In genomic region chr21:29822064-29822463, GRCh38 we compare ENCODE assay signal across 29 cellular contexts.
DNase-seq lines count a peak whose midpoint lies in the region; ATAC-seq, FAIRE-seq and TF ChIP-seq lines count a peak whose summit lies in the region.
"Had no signal": no experiment of that assay in that cellular context is flagged by ENCODE, and none has a peak within 500 bp of the region (broad histone marks: within the 10 kb centered on the region; RNA-seq: fewer than 3 reads in every experiment).

No MANE protein-coding gene starts in this region.

- TF ChIP-seq EP300 in K562 (IDR thresholded peaks at IDR 0.05; ENCODE audit: low read length), result no peak

- H3K79me2 ChIP-seq in K562 (ENCODE audit: control insufficient read depth, insufficient read depth, low read length), result no peaks in the 10 kb centered on the region

- no TSS peak for BruUV-seq in K562 (replicated peaks; lab: Mats Ljungman, UMichigan)

- peak; percentile 11 for FAIRE-seq in K562 (lab: Jason Lieb, UNC)
- FAIRE-seq: A204.1, A549, D721Med had no signal

- H3K27ac ChIP-seq in K562 (ENCODE audit: extremely low read depth, low read depth, low read length), result no peak overlapping the region
- H3K27ac ChIP-seq: 22Rv1; A549; BLaER1; BLaER1 treated with 17β-estradiol and CSF1 and Interleukin-3, amounts not matched to agents 10 nM and 100 nM; C4-2B had no signal

- DNase-seq in K562 (ENCODE audit: extremely low read depth in 1 of 4, low spot score in 3 of 4), result no peak
- DNase-seq in stimulated activated CD4-positive, alpha-beta T cell treated with anti-CD3 and anti-CD28 coated beads, Interleukin-4, amount 100 ng/mL, for 1 hour, result no peak
- DNase-seq: 8988T; ACHN; AML-193; BE2C; C1 segment of cervical spinal cord; Caco-2; Calu3; CD4-positive, alpha-beta memory T cell; CD4-positive, alpha-beta T cell; CD4-positive, CD25-positive, alpha-beta regulatory T cell; CD8-positive, alpha-beta memory T cell; CD8-positive, alpha-beta T cell; COR-L47; DMS 273 treated with DMSO at 0.1 percent for 48 hours; DMS153; DMS53; DMS79; DMS79 treated with DMSO at 0.1 percent for 48 hours; DND-41; EL had no signal

- no peak for ATAC-seq in K562
- ATAC-seq: A549; CD8-positive, alpha-beta T cell had no signal

- H3K27me3 ChIP-seq in K562 (ENCODE audit: control insufficient read depth in 2 of 2, insufficient read depth in 2 of 2, low read length in 2 of 2), result no peaks in the 10 kb centered on the region
- H3K27me3 ChIP-seq: BE2C; BLaER1; BLaER1 treated with 17β-estradiol and CSF1 and Interleukin-3, amounts not matched to agents 10 nM and 100 nM had no signal

- in situ Hi-C loops in K562 (cut with MboI), result no loop called here

- H3K4me2 ChIP-seq in K562 (ENCODE audit: insufficient read depth, low read length), result no peak overlapping the region
- H3K4me2 ChIP-seq: A549; BLaER1; BLaER1 treated with 17β-estradiol and CSF1 and Interleukin-3, amounts not matched to agents 10 nM and 100 nM had no signal

- no peak for TF ChIP-seq RAD21 in K562 (CRISPR knock-in tag; conservative IDR thresholded peaks at IDR 0.05 in 1 of 2, IDR thresholded peaks at IDR 0.05 in 1 of 2)

- no peaks in the 10 kb centered on the region for H3K4me1 ChIP-seq in K562 (replicated peaks in 1 of 2; ENCODE audit: control insufficient read depth in 2 of 2, insufficient read depth in 2 of 2, low read length in 2 of 2)
- H3K4me1 ChIP-seq: A549; BE2C; BLaER1; BLaER1 treated with 17β-estradiol and CSF1 and Interleukin-3, amounts not matched to agents 10 nM and 100 nM; Caco-2 had no signal

- no peak overlapping the region for H3K4me3 ChIP-seq in K562
- H3K4me3 ChIP-seq: A549; BLaER1; BLaER1 treated with 17β-estradiol and CSF1 and Interleukin-3, amounts not matched to agents 10 nM and 100 nM had no signal

- intact Hi-C loops in K562 (cut with micrococcal nuclease), result no loop called here

- H3K36me3 ChIP-seq in K562 (ENCODE audit: control insufficient read depth, insufficient read depth, low read length), result no peaks in the 10 kb centered on the region
- H3K36me3 ChIP-seq: BE2C; BLaER1; BLaER1 treated with 17β-estradiol and CSF1 and Interleukin-3, amounts not matched to agents 10 nM and 100 nM had no signal

- no peak overlapping the region for H3K9ac ChIP-seq in K562 (ENCODE audit: insufficient read depth in 1 of 2, low read depth in 2 of 2, low read length in 2 of 2)
- H3K9ac ChIP-seq: BLaER1; BLaER1 treated with 17β-estradiol and CSF1 and Interleukin-3, amounts not matched to agents 10 nM and 100 nM had no signal

- no peaks in the 10 kb centered on the region for H4K20me1 ChIP-seq in K562 (replicated peaks; ENCODE audit: control insufficient read depth, insufficient read depth, low read length)
- H4K20me1 ChIP-seq: BLaER1; BLaER1 treated with 17β-estradiol and CSF1 and Interleukin-3, amounts not matched to agents 10 nM and 100 nM had no signal

- no peaks in the 10 kb centered on the region for H3K9me3 ChIP-seq in K562 (replicated peaks; ENCODE audit: control insufficient read depth, insufficient read depth, low read depth, low read length)
- H3K9me3 ChIP-seq: A549; BE2C; BLaER1; BLaER1 treated with 17β-estradiol and CSF1 and Interleukin-3, amounts not matched to agents 10 nM and 100 nM had no signal

- POLR2A ChIA-PET in K562 (lab: Yijun Ruan, JAX), result interaction anchor here (0.5 kb wide), 1 partner anchor 432 kb away, joined by 3 read pairs; no protein-coding TSS in a partner anchor

- CTCF ChIA-PET in K562 (lab: Yijun Ruan, JAX; ENCODE audit: low intra/inter-chr PET ratio), result no interaction called here

- TF ChIP-seq POLR2A in K562 (conservative IDR thresholded peaks at IDR 0.05), result no peak

- no peaks in the 10 kb centered on the region for H3K9me1 ChIP-seq in K562 (ENCODE audit: control insufficient read depth, insufficient read depth, low read length)

- TF ChIP-seq CTCF in K562 (IDR thresholded peaks at IDR 0.05 in 2 of 3, conservative IDR thresholded peaks at IDR 0.05 in 1 of 3; ENCODE audit: insufficient read depth in 2 of 3, low read depth in 1 of 3, low read length in 3 of 3), result no peak

- no peak overlapping the region for H2AFZ ChIP-seq in K562 (ENCODE audit: low read depth, low read length)

TF ChIP-seq in K562, 482 proteins besides CTCF, POLR2A, EP300 and RAD21:
- TF ChIP-seq RBM14 (IDR thresholded peaks at IDR 0.05; ENCODE audit: borderline replicate concordance, insufficient read depth, low read depth, low read length), result no peak
- TF ChIP-seq BDP1 (IDR thresholded peaks at IDR 0.05; ENCODE audit: insufficient read depth, insufficient read length), result no peak
- TF ChIP-seq GABPA (tag; conservative IDR thresholded peaks at IDR 0.05; ENCODE audit: low read depth), result no peak
- TF ChIP-seq, protein P1, sequence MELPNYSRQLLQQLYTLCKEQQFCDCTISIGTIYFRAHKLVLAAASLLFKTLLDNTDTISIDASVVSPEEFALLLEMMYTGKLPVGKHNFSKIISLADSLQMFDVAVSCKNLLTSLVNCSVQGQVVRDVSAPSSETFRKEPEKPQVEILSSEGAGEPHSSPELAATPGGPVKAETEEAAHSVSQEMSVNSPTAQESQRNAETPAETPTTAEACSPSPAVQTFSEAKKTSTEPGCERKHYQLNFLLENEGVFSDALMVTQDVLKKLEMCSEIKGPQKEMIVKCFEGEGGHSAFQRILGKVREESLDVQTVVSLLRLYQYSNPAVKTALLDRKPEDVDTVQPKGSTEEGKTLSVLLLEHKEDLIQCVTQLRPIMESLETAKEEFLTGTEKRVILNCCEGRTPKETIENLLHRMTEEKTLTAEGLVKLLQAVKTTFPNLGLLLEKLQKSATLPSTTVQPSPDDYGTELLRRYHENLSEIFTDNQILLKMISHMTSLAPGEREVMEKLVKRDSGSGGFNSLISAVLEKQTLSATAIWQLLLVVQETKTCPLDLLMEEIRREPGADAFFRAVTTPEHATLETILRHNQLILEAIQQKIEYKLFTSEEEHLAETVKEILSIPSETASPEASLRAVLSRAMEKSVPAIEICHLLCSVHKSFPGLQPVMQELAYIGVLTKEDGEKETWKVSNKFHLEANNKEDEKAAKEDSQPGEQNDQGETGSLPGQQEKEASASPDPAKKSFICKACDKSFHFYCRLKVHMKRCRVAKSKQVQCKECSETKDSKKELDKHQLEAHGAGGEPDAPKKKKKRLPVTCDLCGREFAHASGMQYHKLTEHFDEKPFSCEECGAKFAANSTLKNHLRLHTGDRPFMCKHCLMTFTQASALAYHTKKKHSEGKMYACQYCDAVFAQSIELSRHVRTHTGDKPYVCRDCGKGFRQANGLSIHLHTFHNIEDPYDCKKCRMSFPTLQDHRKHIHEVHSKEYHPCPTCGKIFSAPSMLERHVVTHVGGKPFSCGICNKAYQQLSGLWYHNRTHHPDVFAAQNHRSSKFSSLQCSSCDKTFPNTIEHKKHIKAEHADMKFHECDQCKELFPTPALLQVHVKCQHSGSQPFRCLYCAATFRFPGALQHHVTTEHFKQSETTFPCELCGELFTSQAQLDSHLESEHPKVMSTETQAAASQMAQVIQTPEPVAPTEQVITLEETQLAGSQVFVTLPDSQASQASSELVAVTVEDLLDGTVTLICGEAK (IDR thresholded peaks at IDR 0.05), result peak; percentile 90
- TF ChIP-seq, protein P1 (CRISPR knock-in tag; IDR thresholded peaks at IDR 0.05), result peak; percentile 82
- TF ChIP-seq NEUROD1 (IDR thresholded peaks at IDR 0.05; ENCODE audit: borderline replicate concordance, low read depth, low read length, partially characterized antibody), result no peak
- TF ChIP-seq ZNF780A (CRISPR knock-in tag; IDR thresholded peaks at IDR 0.05), result no peak
